ENCODE assay signal across 13 cellular contexts in the genomic region with DNA sequence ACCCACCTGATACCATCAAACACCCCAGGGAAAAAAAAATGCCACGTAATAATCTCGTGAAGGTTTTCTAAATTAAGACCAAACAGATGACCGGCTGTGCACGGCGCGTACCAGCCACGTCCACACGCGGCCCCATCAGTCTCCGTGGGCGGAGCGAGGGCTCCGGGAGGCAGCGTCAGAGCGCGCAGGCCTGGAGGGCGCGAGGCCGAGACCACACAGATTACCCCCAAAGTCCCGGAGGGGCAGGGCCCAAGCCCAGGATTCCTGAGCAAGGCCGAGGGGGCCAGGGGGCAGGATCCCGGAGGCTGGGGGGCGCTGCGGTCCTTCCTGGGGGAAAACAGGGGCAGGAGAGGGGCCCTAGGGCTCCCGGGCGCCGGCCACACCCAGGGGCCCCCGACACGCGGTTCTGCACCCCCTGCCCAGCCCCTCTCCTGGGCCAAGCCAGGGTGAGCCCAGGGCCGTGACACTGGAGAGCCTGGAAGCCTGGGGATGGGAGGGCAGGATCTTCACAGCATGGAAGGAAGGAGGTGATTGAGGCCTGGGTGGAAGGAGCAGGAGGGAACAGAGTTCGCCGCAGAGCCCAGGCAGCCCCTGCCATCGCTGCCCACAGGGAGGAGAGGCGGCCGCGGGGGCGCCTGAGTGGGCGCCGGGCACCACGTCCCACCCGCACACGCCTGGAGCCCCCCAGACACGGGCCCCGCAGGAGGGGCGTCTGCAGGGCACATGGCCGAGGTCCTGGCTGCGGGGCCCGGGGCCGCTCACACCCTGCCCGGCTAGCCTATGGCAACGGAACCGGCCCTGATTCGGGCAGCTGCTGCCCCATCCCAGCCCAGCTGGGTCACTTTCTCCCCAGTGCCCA.
"Had no signal": no experiment of that assay in that cellular context is flagged by ENCODE, and none has a peak within 500 bp of the region (broad histone marks: within the 10 kb centered on the region; RNA-seq: fewer than 3 reads in every experiment).

No MANE protein-coding gene starts in this region.

- H3K4me1 ChIP-seq: ascending aorta, colonic mucosa, prostate gland, transverse colon had no signal

- DNase-seq: activated CD8-positive, alpha-beta T cell treated with anti-CD3 and anti-CD28 coated beads for 36 hours; activated naive CD4-positive, alpha-beta T cell; colonic mucosa; foreskin melanocyte; nucleus accumbens; T-cell; T1000; transverse colon had no signal

- H3K27me3 ChIP-seq: cardiac muscle cell had no signal

- ATAC-seq: activated CD8-positive, alpha-beta T cell treated with anti-CD3 and anti-CD28 coated beads for 36 hours; naive thymus-derived CD8-positive, alpha-beta T cell; T-cell had no signal

- H3K4me3 Mint-ChIP-seq: activated CD8-positive, alpha-beta T cell treated with anti-CD3 and anti-CD28 coated beads for 36 hours; activated T-helper 1 cell treated with anti-CD3 and anti-CD28 coated beads, Interleukin-12 subunit alpha, Interleukin-12 subunit beta, Interleukin-2, Interleukin-4 antibody, amounts not matched to agents 30 ng/mL and 10 ng/mL and 1 ng/mL, durations not matched to agents 14 hours and 24 hours and 36 hours; naive thymus-derived CD8-positive, alpha-beta T cell; T-cell had no signal

- H3K4me3 ChIP-seq: ascending aorta, cardiac muscle cell, colonic mucosa, prostate gland, transverse colon had no signal

- H3K4me1 Mint-ChIP-seq: T-cell had no signal

- H3K27ac ChIP-seq: ascending aorta, cardiac muscle cell, colonic mucosa, prostate gland, transverse colon had no signal

- H3K9me3 ChIP-seq: colonic mucosa, prostate gland had no signal

- H3K27ac Mint-ChIP-seq: activated CD8-positive, alpha-beta T cell treated with anti-CD3 and anti-CD28 coated beads for 36 hours; activated T-helper 1 cell treated with anti-CD3 and anti-CD28 coated beads, Interleukin-12 subunit alpha, Interleukin-12 subunit beta, Interleukin-2, Interleukin-4 antibody, amounts not matched to agents 30 ng/mL and 10 ng/mL and 1 ng/mL, durations not matched to agents 14 hours and 24 hours and 36 hours; naive thymus-derived CD8-positive, alpha-beta T cell; T-cell had no signal

- H3K36me3 ChIP-seq: ascending aorta, cardiac muscle cell, colonic mucosa, prostate gland, transverse colon had no signal
